20 cellular contexts compared by ENCODE assay signal in genomic region chr14:89564999-89565398, GRCh38.
DNase-seq lines count a peak whose midpoint lies in the region; ATAC-seq and TF ChIP-seq lines count a peak whose summit lies in the region.
"Had no signal": no experiment of that assay in that cellular context is flagged by ENCODE, and none has a peak within 500 bp of the region (broad histone marks: within the 10 kb centered on the region; RNA-seq: fewer than 3 reads in every experiment).

No MANE protein-coding gene starts in this region.

- no peak overlapping the region for H3K27ac ChIP-seq in naive thymus-derived CD4-positive, alpha-beta T cell (ENCODE audit: low read depth, low read length)
- H3K27ac ChIP-seq: 22Rv1, Peyer's patch had no signal

- ATAC-seq in WTC11 (no peak), GM19328 (IDR thresholded peaks at IDR 0.05; ENCODE audit: unreplicated experiment) (no peak)
- no peak for ATAC-seq in naive thymus-derived CD4-positive, alpha-beta T cell

- CTCF ChIA-PET in WTC11 (lab: Charles Lee), result interaction anchor here (0.6 kb wide), 1 partner anchor 27 kb away, joined by 4 read pairs; no protein-coding TSS in a partner anchor
- CTCF ChIA-PET in naive thymus-derived CD4-positive, alpha-beta T cell (lab: Charles Lee), result no interaction called here

- H3K9me3 ChIP-seq in naive thymus-derived CD4-positive, alpha-beta T cell (ENCODE audit: control insufficient read depth in 2 of 3, low read length in 3 of 3), result no peaks in the 10 kb centered on the region
- H3K9me3 ChIP-seq in MG63, result no peaks in the 10 kb centered on the region
- H3K9me3 ChIP-seq: Peyer's patch had no signal

- DNase-seq in NOMO-1 treated with DMSO at 0.1 percent for 48 hours (lab: John Stamatoyannopoulos, UW; ENCODE audit: unreplicated experiment), result peak; percentile 31
- DNase-seq in NOMO-1 treated with dmso at 0.1 percent for 144 hours (lab: John Stamatoyannopoulos, UW; ENCODE audit: unreplicated experiment), result no peak
- no peak for DNase-seq in CD14-positive monocyte (ENCODE audit: low spot score)
- no peak for DNase-seq in WTC11 (ENCODE audit: low spot score)
- DNase-seq in naive thymus-derived CD4-positive, alpha-beta T cell, result no peak
- DNase-seq in MG63, result no peak
- DNase-seq in NCI-H2196 (lab: John Stamatoyannopoulos, UW; ENCODE audit: unreplicated experiment), result no peak
- DNase-seq: GF-D8, HFFc6, KBM-7, NCI-H1048, NCI-H146, NCI-H2081, NCI-H510A treated with DMSO at 0.1 percent for 48 hours, NCI-H82, Peyer's patch, SHP77 had no signal

- H3K4me3 Mint-ChIP-seq in CD14-positive monocyte (no peak overlapping the region), WTC11 (no peak overlapping the region)
- H3K4me3 Mint-ChIP-seq in naive thymus-derived CD4-positive, alpha-beta T cell, result no peak overlapping the region
- H3K4me3 Mint-ChIP-seq: B cell, HFFc6 had no signal

- H3K9me3 Mint-ChIP-seq in CD14-positive monocyte (peaks cover 0 to 3% (median 0%) of the 10 kb centered on the region in 7 donors), WTC11 (no peaks in the 10 kb centered on the region)
- peaks cover 0 to 4% (median 0%) of the 10 kb centered on the region in 11 donors for H3K9me3 Mint-ChIP-seq in naive thymus-derived CD4-positive, alpha-beta T cell
- H3K9me3 Mint-ChIP-seq: HFFc6 had no signal

- H3K36me3 ChIP-seq in naive thymus-derived CD4-positive, alpha-beta T cell (ENCODE audit: control insufficient read depth in 2 of 3, insufficient read depth in 3 of 3, low read length in 3 of 3), result no peaks in the 10 kb centered on the region
- no peaks in the 10 kb centered on the region for H3K36me3 ChIP-seq in MG63
- H3K36me3 ChIP-seq: Peyer's patch had no signal

- H3K27me3 Mint-ChIP-seq in CD14-positive monocyte (ENCODE audit: low read depth in 3 of 3), result peaks cover 0 to 4% (median 0%) of the 10 kb centered on the region in 3 donors
- H3K27me3 Mint-ChIP-seq in WTC11 (ENCODE audit: low read depth), result no peaks in the 10 kb centered on the region
- H3K27me3 Mint-ChIP-seq in naive thymus-derived CD4-positive, alpha-beta T cell, result no peaks in the 10 kb centered on the region
- H3K27me3 Mint-ChIP-seq: B cell had no signal

- H3K27ac Mint-ChIP-seq in CD14-positive monocyte (peak overlapping the region; percentile 81 to 93 (median 86)), WTC11 (peak overlapping the region; percentile 51)
- H3K27ac Mint-ChIP-seq in naive thymus-derived CD4-positive, alpha-beta T cell, result peak overlapping the region in 7 of 9 donors; percentile 25 to 72 (median 43)
- H3K27ac Mint-ChIP-seq: B cell, HFFc6 had no signal

- intact Hi-C loops in CD14-positive monocyte (cut with micrococcal nuclease), result loop anchor here in 1 of 2 donors (5.0 kb wide), 1 partner anchor 52 kb away; no protein-coding TSS in a partner anchor
- intact Hi-C loops in naive thymus-derived CD4-positive, alpha-beta T cell (cut with micrococcal nuclease), result no loop called here

- POLR2A ChIA-PET in WTC11 (lab: Charles Lee), result interaction anchor here (0.6 kb wide), 1 partner anchor 170 kb away, joined by 3 read pairs; no protein-coding TSS in a partner anchor
- POLR2A ChIA-PET in naive thymus-derived CD4-positive, alpha-beta T cell (lab: Charles Lee), result no interaction called here

- TF ChIP-seq CTCF in CD14-positive monocyte (IDR thresholded peaks at IDR 0.05) (no peak), WTC11 (IDR thresholded peaks at IDR 0.05) (no peak)

- H3K4me1 ChIP-seq in naive thymus-derived CD4-positive, alpha-beta T cell (ENCODE audit: control insufficient read depth in 2 of 2, insufficient read depth in 2 of 2, low read length in 2 of 2), result no peaks in the 10 kb centered on the region

- H3K27me3 ChIP-seq in naive thymus-derived CD4-positive, alpha-beta T cell (ENCODE audit: control insufficient read depth in 2 of 2, insufficient read depth in 2 of 2, low read length in 2 of 2), result no peaks in the 10 kb centered on the region
- no peaks in the 10 kb centered on the region for H3K27me3 ChIP-seq in MG63
- H3K27me3 ChIP-seq: Peyer's patch had no signal

- H3K36me3 Mint-ChIP-seq in CD14-positive monocyte (peaks cover 23 to 27% of the 10 kb centered on the region in 2 donors), WTC11 (peaks cover 32% of the 10 kb centered on the region)
- H3K36me3 Mint-ChIP-seq in naive thymus-derived CD4-positive, alpha-beta T cell, result peaks cover 10 to 57% (median 36%) of the 10 kb centered on the region in 5 donors

- H3K4me1 Mint-ChIP-seq in CD14-positive monocyte (peaks cover 64% of the 10 kb centered on the region), WTC11 (peaks cover 74% of the 10 kb centered on the region)
- peaks cover 26 to 90% (median 69%) of the 10 kb centered on the region in 7 donors for H3K4me1 Mint-ChIP-seq in naive thymus-derived CD4-positive, alpha-beta T cell

- no peak overlapping the region for H3K4me3 ChIP-seq in naive thymus-derived CD4-positive, alpha-beta T cell (ENCODE audit: low read length)
- no peak overlapping the region for H3K4me3 ChIP-seq in MG63
- H3K4me3 ChIP-seq: Peyer's patch had no signal

TF ChIP-seq in WTC11, 78 proteins besides CTCF, POLR2A, EP300 and RAD21 (continues in another document):
- no peak for TF ChIP-seq NFE2L1 (CRISPR knock-in tag; IDR thresholded peaks at IDR 0.05)
- TF ChIP-seq, protein P1, sequence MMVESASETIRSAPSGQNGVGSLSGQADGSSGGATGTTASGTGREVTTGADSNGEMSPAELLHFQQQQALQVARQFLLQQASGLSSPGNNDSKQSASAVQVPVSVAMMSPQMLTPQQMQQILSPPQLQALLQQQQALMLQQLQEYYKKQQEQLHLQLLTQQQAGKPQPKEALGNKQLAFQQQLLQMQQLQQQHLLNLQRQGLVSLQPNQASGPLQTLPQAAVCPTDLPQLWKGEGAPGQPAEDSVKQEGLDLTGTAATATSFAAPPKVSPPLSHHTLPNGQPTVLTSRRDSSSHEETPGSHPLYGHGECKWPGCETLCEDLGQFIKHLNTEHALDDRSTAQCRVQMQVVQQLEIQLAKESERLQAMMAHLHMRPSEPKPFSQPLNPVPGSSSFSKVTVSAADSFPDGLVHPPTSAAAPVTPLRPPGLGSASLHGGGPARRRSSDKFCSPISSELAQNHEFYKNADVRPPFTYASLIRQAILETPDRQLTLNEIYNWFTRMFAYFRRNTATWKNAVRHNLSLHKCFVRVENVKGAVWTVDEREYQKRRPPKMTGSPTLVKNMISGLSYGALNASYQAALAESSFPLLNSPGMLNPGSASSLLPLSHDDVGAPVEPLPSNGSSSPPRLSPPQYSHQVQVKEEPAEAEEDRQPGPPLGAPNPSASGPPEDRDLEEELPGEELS (CRISPR knock-in tag; IDR thresholded peaks at IDR 0.05), result no peak
- TF ChIP-seq TEAD1 (CRISPR knock-in tag; IDR thresholded peaks at IDR 0.05), result no peak
- TF ChIP-seq OVOL2 (CRISPR knock-in tag; IDR thresholded peaks at IDR 0.05; ENCODE audit: borderline replicate concordance), result no peak
- no peak for TF ChIP-seq ZNF512 (CRISPR knock-in tag; IDR thresholded peaks at IDR 0.05; ENCODE audit: borderline replicate concordance)
- TF ChIP-seq FOXJ3 (CRISPR knock-in tag; IDR thresholded peaks at IDR 0.05; ENCODE audit: borderline replicate concordance), result no peak
- no peak for TF ChIP-seq HMGXB4 (CRISPR knock-in tag; IDR thresholded peaks at IDR 0.05)
- no peak for TF ChIP-seq ETV6 (CRISPR knock-in tag; IDR thresholded peaks at IDR 0.05)
- no peak for TF ChIP-seq CREM (CRISPR knock-in tag; IDR thresholded peaks at IDR 0.05)
- no peak for TF ChIP-seq ZNF425 (CRISPR knock-in tag; conservative IDR thresholded peaks at IDR 0.05)
